8 cellular contexts compared by ENCODE assay signal in genomic region chr14:50736932-50737419, GRCh38.
DNase-seq lines count a peak whose midpoint lies in the region; ATAC-seq and TF ChIP-seq lines count a peak whose summit lies in the region.

No MANE protein-coding gene starts in this region.

- peaks cover 55% of the 10 kb centered on the region for H3K36me3 ChIP-seq in CD8-positive, alpha-beta T cell (ENCODE audit: insufficient read depth, low read length)

- H3K9me3 ChIP-seq in CD8-positive, alpha-beta T cell (ENCODE audit: low read length) = no peaks in the 10 kb centered on the region

- peaks cover 16% of the 10 kb centered on the region for H3K4me1 Mint-ChIP-seq in CD8-positive, alpha-beta T cell (ENCODE audit: low read depth)

- ATAC-seq in CD8-positive, alpha-beta T cell = peak; percentile 78
- ATAC-seq in GM19324 (IDR thresholded peaks at IDR 0.05; ENCODE audit: low FRiP score, unreplicated experiment) (peak; percentile 63), HG03066 (IDR thresholded peaks at IDR 0.05; ENCODE audit: low read depth, unreplicated experiment) (peak; percentile 86)

- CTCF ChIA-PET in CD8-positive, alpha-beta T cell (lab: Charles Lee) = interaction anchor here (0.9 to 2.1 kb wide), 6 partner anchors 11 to 194 kb away, joined by 3 to 8 read pairs (median 3); no protein-coding TSS in a partner anchor

- H3K27ac ChIP-seq in CD8-positive, alpha-beta T cell (ENCODE audit: low read depth, low read length) = no peak overlapping the region

- peaks cover 1% of the 10 kb centered on the region for H3K9me3 Mint-ChIP-seq in CD8-positive, alpha-beta T cell

- no peak overlapping the region for H3K4me3 ChIP-seq in CD8-positive, alpha-beta T cell (ENCODE audit: low read depth, low read length)

- H3K27me3 ChIP-seq in CD8-positive, alpha-beta T cell (ENCODE audit: insufficient read depth, low read length) = no peaks in the 10 kb centered on the region

- H3K27me3 Mint-ChIP-seq in CD8-positive, alpha-beta T cell (ENCODE audit: low read depth) = no peaks in the 10 kb centered on the region

- intact Hi-C loops in CD8-positive, alpha-beta T cell (cut with DNase I, micrococcal nuclease) = no loop called here

- no peaks in the 10 kb centered on the region for H3K4me1 ChIP-seq in CD8-positive, alpha-beta T cell (ENCODE audit: insufficient read depth, low read length)

- H3K36me3 Mint-ChIP-seq in CD8-positive, alpha-beta T cell = peaks cover 85% of the 10 kb centered on the region

- DNase-seq in CD8-positive, alpha-beta T cell = peak in 1 of 7 experiments; percentile 22
- peak; percentile 4 for DNase-seq in activated naive CD8-positive, alpha-beta T cell treated with anti-CD3 and anti-CD28 coated beads, Interleukin-2, amount 50 U/mL, for 16 hours (ENCODE audit: low read depth, low spot score)
- no peak for DNase-seq in NCI-H2227 (lab: John Stamatoyannopoulos, UW; ENCODE audit: unreplicated experiment)
- no peak for DNase-seq in cortex of kidney (lab: John Stamatoyannopoulos, UW)
- DNase-seq in NCI-H1092 treated with DMSO at 0.1 percent for 48 hours (lab: John Stamatoyannopoulos, UW) = no peak
- DNase-seq in medulla oblongata (ENCODE audit: extremely low spot score) = no peak

- no peak for TF ChIP-seq CTCF in CD8-positive, alpha-beta T cell (IDR thresholded peaks at IDR 0.05)

- POLR2A ChIA-PET in CD8-positive, alpha-beta T cell (lab: Charles Lee) = interaction anchor here (0.7 to 1.2 kb wide), 3 partner anchors 11 to 21 kb away, joined by 3 read pairs; no protein-coding TSS in a partner anchor

- H3K27ac Mint-ChIP-seq in CD8-positive, alpha-beta T cell = peak overlapping the region; percentile 62

- H3K4me3 Mint-ChIP-seq in CD8-positive, alpha-beta T cell = no peak overlapping the region
